Comparison of ENCODE assay signal across 8 cellular contexts in the genomic region with DNA sequence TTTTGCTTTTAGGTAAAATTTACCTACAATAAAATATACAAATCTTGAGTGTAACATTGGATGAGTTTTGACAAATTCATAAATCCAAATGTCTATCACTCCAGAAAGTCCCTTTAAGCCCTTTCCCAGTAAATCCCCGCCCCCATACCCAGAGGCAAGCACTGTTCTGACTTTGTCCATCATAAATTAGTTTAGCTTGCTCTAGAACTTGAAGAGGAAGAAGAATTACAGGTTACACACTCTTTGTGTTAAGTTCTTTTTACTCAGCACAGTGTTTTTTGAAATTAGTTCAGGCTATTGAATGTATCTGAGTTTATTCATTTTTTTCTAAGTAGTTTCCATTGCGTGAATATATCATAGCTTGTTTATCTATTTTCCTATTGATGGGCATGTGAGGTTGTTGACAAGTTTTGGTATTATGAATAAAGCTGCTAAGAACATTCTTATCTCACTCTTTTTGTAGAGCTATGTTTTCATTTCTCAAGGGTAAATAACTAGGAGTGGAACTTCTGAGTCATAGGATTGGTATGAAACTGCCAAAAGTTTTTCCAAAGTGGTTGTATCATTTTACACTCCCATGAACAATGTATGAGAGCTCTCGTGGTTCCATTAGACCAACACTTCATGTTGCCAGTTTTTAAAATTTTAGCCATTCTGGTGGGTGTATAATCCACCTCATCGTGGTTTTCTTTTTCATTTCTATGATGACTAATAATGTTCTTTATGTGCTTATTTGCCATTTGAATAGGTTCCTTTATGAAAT. TPM values are rescaled to one million over a fixed set of nuclear protein-coding genes. Genes with fewer than 3 reads are reported as not detected.
DNase-seq lines count a peak whose midpoint lies in the region; ATAC-seq and TF ChIP-seq lines count a peak whose summit lies in the region.

No MANE protein-coding gene starts in this region.

- peak overlapping the region; percentile 55 for H3K4me3 Mint-ChIP-seq in HFFc6

- DNase-seq in HFFc6 (peak; percentile 79), SW480 (ENCODE audit: low spot score) (peak; percentile 62), heart right ventricle (no peak), uterus (no peak), germinal center (ENCODE audit: low spot score) (no peak), NCI-H1694 treated with DMSO at 0.1 percent for 48 hours (lab: John Stamatoyannopoulos, UW) (no peak), GDM1 (lab: John Stamatoyannopoulos, UW) (no peak)

- H3K4me1 ChIP-seq in heart right ventricle (peaks cover 0 to 21% (median 0%) of the 10 kb centered on the region in 9 donors), uterus (peaks cover 0 to 6% of the 10 kb centered on the region in 2 donors)

- TF ChIP-seq POLR2A in uterus (IDR thresholded peaks at IDR 0.05): no peak

- H3K4me3 ChIP-seq in heart right ventricle (no peak overlapping the region), uterus (no peak overlapping the region)

- peaks cover 0 to 22% (median 8%) of the 10 kb centered on the region in 11 donors for H3K9me3 ChIP-seq in heart right ventricle
- H3K9me3 ChIP-seq in uterus: no peaks in the 10 kb centered on the region

- no peaks in the 10 kb centered on the region for H3K9me3 Mint-ChIP-seq in HFFc6

- H3K27me3 Mint-ChIP-seq in HFFc6 (ENCODE audit: insufficient read depth): no peaks in the 10 kb centered on the region

- H3K27ac ChIP-seq in heart right ventricle (peak overlapping the region in 2 of 10 donors; percentile 28), uterus (peak overlapping the region; percentile 51 to 85)

- H3K27me3 ChIP-seq in heart right ventricle (no peaks in the 10 kb centered on the region), uterus (no peaks in the 10 kb centered on the region)

- intact Hi-C loops in heart right ventricle (cut with DNase I) (no loop called here), uterus (cut with DNase I; ENCODE audit: low total_unique reads) (no loop called here)

- ATAC-seq in GM18498 (IDR thresholded peaks at IDR 0.05; ENCODE audit: unreplicated experiment) (peak; percentile 61), heart right ventricle (peak in 7 of 8 donors; percentile 41 to 81 (median 79))

- H3K36me3 Mint-ChIP-seq in HFFc6 (ENCODE audit: low read depth): no peaks in the 10 kb centered on the region

- H3K4me1 Mint-ChIP-seq in HFFc6 (ENCODE audit: low read depth): peaks cover 23% of the 10 kb centered on the region

- H3K36me3 ChIP-seq in heart right ventricle: no peaks in the 10 kb centered on the region
- no peaks in the 10 kb centered on the region for H3K36me3 ChIP-seq in uterus

- TF ChIP-seq CTCF in HFFc6 (IDR thresholded peaks at IDR 0.05): no peak
- no peak for TF ChIP-seq CTCF in heart right ventricle (IDR thresholded peaks at IDR 0.05)
- TF ChIP-seq CTCF in uterus (IDR thresholded peaks at IDR 0.05): no peak

- H3K27ac Mint-ChIP-seq in HFFc6: peak overlapping the region; percentile 76

- WGBS in heart right ventricle, 2 donors: 40 to 56% methylated on average over 4 of the region's 4 CpGs

RNA-seq across cellular contexts. Expression of a gene that starts 22.4 kb away (rescaled TPM):
- 1 to 10 TPM in 2 of 6 experiments, under 1 TPM in 4; 0.33 to 1.0 (median 0.83) TPM for total RNA-seq in HFFc6 (2021; fragmentation: NEBNext Ultra II Directional; extraction: Animal tissue kit (Norgen Biotek cat#: 25700))
- 1 to 10 TPM in 3 of 10 donors, under 1 TPM in 7; 0.21 to 2.4 (median 0.40) TPM for total RNA-seq in heart right ventricle
- under 1 TPM; 0.15 to 0.32 TPM for polyA plus RNA-seq in heart right ventricle
- 10 to 100 TPM in 1 of 4 donors, 1 to 10 TPM in 3; 1.3 to 10.2 (median 5.8) TPM for total RNA-seq in uterus

Comparison
In these comparisons a context has a peak if more than half of its experiments do, and no peak if none do; other contexts are left out.
1. DNase-seq: peak in HFFc6 (single experiment) and SW480 (single experiment); none in heart right ventricle (0 of 2), uterus (0 of 2), germinal center (single experiment), NCI-H1694 treated with DMSO at 0.1 percent for 48 hours (single experiment) and GDM1 (single experiment).